In the genomic region with DNA sequence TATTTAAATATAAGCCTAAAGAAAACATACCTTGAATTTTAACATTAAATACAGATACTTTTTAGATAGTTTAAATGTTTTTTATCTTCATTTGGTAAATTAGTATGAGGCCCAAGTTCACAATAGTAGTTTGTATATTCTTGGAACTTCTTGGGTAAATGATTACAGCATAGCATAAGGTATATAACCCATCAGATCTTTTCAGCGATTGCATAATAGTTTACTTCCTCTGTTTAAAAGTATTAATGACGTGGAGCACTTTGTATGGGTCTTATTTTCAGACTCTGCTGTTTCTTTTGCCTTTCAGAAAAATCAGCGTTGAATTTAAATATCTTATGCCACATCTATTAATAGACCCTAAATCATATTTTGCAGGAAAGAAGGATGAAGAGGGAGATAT, we compare ENCODE assay signal across 26 cellular contexts.
"Had no signal": no experiment of that assay in that cellular context is flagged by ENCODE, and none has a peak within 500 bp of the region (broad histone marks: within the 10 kb centered on the region; RNA-seq: fewer than 3 reads in every experiment).

No MANE protein-coding gene starts in this region.

- ATAC-seq: activated CD4-positive, alpha-beta T cell treated with anti-CD3 and anti-CD28 coated beads for 36 hours; activated T-cell treated with anti-CD3 and anti-CD28 coated beads, Interleukin-2, amount 50 U/mL, for 4 hours; left colon; mucosa of descending colon; stimulated activated memory B cell treated with anti-CD40 and anti-IgM and Interleukin-4, amounts not matched to agents 10 μg/mL and 1 μg/mL and 100 μg/mL, for 72 hours had no signal

- FAIRE-seq: astrocyte, keratinocyte had no signal

- H3K27ac ChIP-seq: lower lobe of right lung, sigmoid colon, stomach, transverse colon, uterus had no signal

- H3K27me3 ChIP-seq: sigmoid colon, transverse colon, uterus had no signal

- H3K9me3 ChIP-seq: lower lobe of right lung, mucosa of descending colon, sigmoid colon, stomach, transverse colon, uterus had no signal

- H3K4me2 ChIP-seq: smooth muscle cell had no signal

- H3K36me3 ChIP-seq: lower lobe of right lung, sigmoid colon, stomach, transverse colon, uterus had no signal

- H3K4me1 ChIP-seq: lower lobe of right lung, sigmoid colon, stomach, transverse colon, uterus had no signal

- DNase-seq: activated B cell treated with CpG ODN at 0.5 μM for 24 hours; activated CD4-positive, alpha-beta T cell treated with anti-CD3 and anti-CD28 coated beads for 36 hours; activated CD4-positive, alpha-beta T cell treated with anti-CD3 and anti-CD28 coated beads, Interleukin-2, amount 50 U/mL, for 48 hours; activated CD8-positive, alpha-beta memory T cell treated with anti-CD3 and anti-CD28 coated beads, Interleukin-2, amount 50 U/mL, for 48 hours; activated naive CD4-positive, alpha-beta T cell treated with Interleukin-2 at 50 U/mL for 16 hours; activated naive CD8-positive, alpha-beta T cell treated with anti-CD3 and anti-CD28 coated beads for 36 hours; activated T-cell treated with anti-CD3 and anti-CD28 coated beads, Interleukin-2, amount 50 U/mL, for 4 hours; central memory CD4-positive, alpha-beta T cell; dermis blood vessel endothelial cell; effector CD8-positive, alpha-beta T cell; erythroblast; foreskin fibroblast; left colon; lower lobe of right lung; mesendoderm; mucosa of descending colon; occipital lobe; sigmoid colon; stimulated activated CD4-positive, alpha-beta T cell treated with anti-CD3 and anti-CD28 coated beads, Interleukin-15, amount 100 ng/mL, for 24 hours; stomach; transverse colon; uterus had no signal

- H3K4me3 ChIP-seq: lower lobe of right lung, mucosa of descending colon, sigmoid colon, smooth muscle cell, stomach, transverse colon, uterus had no signal
